ENCODE assay signal across 11 cellular contexts in genomic region chr11:64267207-64267945, GRCh38. TPM values are rescaled to one million over a fixed set of nuclear protein-coding genes. Genes with fewer than 3 reads are reported as not detected.
DNase-seq lines count a peak whose midpoint lies in the region; ATAC-seq and TF ChIP-seq lines count a peak whose summit lies in the region.
"Had no signal": no experiment of that assay in that cellular context is flagged by ENCODE, and none has a peak within 500 bp of the region (broad histone marks: within the 10 kb centered on the region; RNA-seq: fewer than 3 reads in every experiment).

No MANE protein-coding gene starts in this region.

- no peak for TF ChIP-seq CTCF in uterus (IDR thresholded peaks at IDR 0.05)

- no peaks in the 10 kb centered on the region for H3K9me3 Mint-ChIP-seq in naive B cell

- no peaks in the 10 kb centered on the region for H3K27me3 ChIP-seq in uterus

- no peaks in the 10 kb centered on the region for H3K27me3 Mint-ChIP-seq in naive B cell

- DNase-seq in left cardiac atrium (peak; percentile 64), Right ventricle myocardium superior (no peak), caudate nucleus (lab: John Stamatoyannopoulos, UW) (no peak), naive B cell (no peak), uterus (no peak), C1 segment of cervical spinal cord (lab: John Stamatoyannopoulos, UW) (no peak), NCI-H128 (lab: John Stamatoyannopoulos, UW; ENCODE audit: unreplicated experiment) (no peak)
- DNase-seq: amniotic stem cell, hypothalamus, NCI-H1436 had no signal

- H3K4me3 ChIP-seq in uterus, result no peak overlapping the region

- H3K4me1 Mint-ChIP-seq in naive B cell, result peaks cover 22 to 36% (median 24%) of the 10 kb centered on the region in 3 donors

- H3K36me3 Mint-ChIP-seq in naive B cell, result no peaks in the 10 kb centered on the region

- intact Hi-C loops in left cardiac atrium (cut with DNase I), result no loop called here
- intact Hi-C loops in Right ventricle myocardium superior (cut with DNase I), result no loop called here
- intact Hi-C loops in uterus (cut with DNase I; ENCODE audit: low total_unique reads), result no loop called here

- peak overlapping the region; percentile 97 for H3K27ac ChIP-seq in caudate nucleus (ENCODE audit: low read depth, low read length)
- peak overlapping the region; percentile 91 to 97 for H3K27ac ChIP-seq in uterus

- ATAC-seq in left cardiac atrium (no peak), Right ventricle myocardium superior (ENCODE audit: poor library complexity) (no peak), naive B cell (ENCODE audit: low read depth in 2 of 2) (no peak), GM18511 (IDR thresholded peaks at IDR 0.05; ENCODE audit: unreplicated experiment) (no peak)

- H3K4me3 Mint-ChIP-seq in naive B cell, result peak overlapping the region in 6 of 8 donors; percentile 39 to 97 (median 66)

- H3K9me3 ChIP-seq in uterus, result no peaks in the 10 kb centered on the region

- no peaks in the 10 kb centered on the region for H3K36me3 ChIP-seq in uterus

- peak overlapping the region in 1 of 6 donors; percentile 95 for H3K27ac Mint-ChIP-seq in naive B cell

- peaks cover 0 to 11% of the 10 kb centered on the region in 2 donors for H3K4me1 ChIP-seq in uterus

- no peak for TF ChIP-seq POLR2A in uterus (IDR thresholded peaks at IDR 0.05)

RNA-seq across cellular contexts. Expression of gene PLCB3, which starts 16.0 kb away (rescaled TPM):
- total RNA-seq in left cardiac atrium, result 10 to 100 TPM; 13.6 to 14.4 TPM
- total RNA-seq in Right ventricle myocardium superior, result 11.3 TPM
- under 1 TPM in 5 of 6 donors, not detected in 1; 0.12 to 0.55 (median 0.21) TPM for polyA plus RNA-seq in naive B cell (ENCODE audit: low read depth in 6 of 6)
- total RNA-seq in uterus, result 10 to 100 TPM in 3 of 4 donors, 1 to 10 TPM in 1; 10.0 to 39.5 (median 21.8) TPM

RNA-seq across cellular contexts. Expression of gene BAD, which starts 17.1 kb away (rescaled TPM):
- 10 to 100 TPM; 68.9 to 96.3 TPM for total RNA-seq in left cardiac atrium
- 90.1 TPM for total RNA-seq in Right ventricle myocardium superior
- polyA plus RNA-seq in naive B cell (ENCODE audit: low read depth in 6 of 6), result 10 to 100 TPM; 45.5 to 72.8 (median 52.8) TPM
- 10 to 100 TPM; 54.8 to 72.9 (median 62.0) TPM for total RNA-seq in uterus

RNA-seq across cellular contexts. Expression of gene GPR137, which starts 18.3 kb away (rescaled TPM):
- total RNA-seq in left cardiac atrium, result 10 to 100 TPM; 31.6 to 32.6 TPM
- 28.5 TPM for total RNA-seq in Right ventricle myocardium superior
- polyA plus RNA-seq in naive B cell (ENCODE audit: low read depth in 6 of 6), result 10 to 100 TPM; 17.3 to 35.5 (median 21.0) TPM
- total RNA-seq in uterus, result 10 to 100 TPM in 2 of 4 donors, 1 to 10 TPM in 1, under 1 TPM in 1; 0.51 to 32.3 (median 10.6) TPM

RNA-seq across cellular contexts. Expression of gene PPP1R14B, which starts 20.6 kb away (rescaled TPM):
- total RNA-seq in left cardiac atrium, result 100 to 1,000 TPM; 122 to 135 TPM
- 123 TPM for total RNA-seq in Right ventricle myocardium superior
- polyA plus RNA-seq in naive B cell (ENCODE audit: low read depth in 6 of 6), result 10 to 100 TPM; 21.2 to 49.9 (median 40.3) TPM
- 10 to 100 TPM in 3 of 4 donors, 1 to 10 TPM in 1; 9.5 to 63.4 (median 28.3) TPM for total RNA-seq in uterus

RNA-seq across cellular contexts. Expression of gene KCNK4, which starts 23.7 kb away (rescaled TPM):
- total RNA-seq in left cardiac atrium, result under 1 TPM in 1 of 2 donors, not detected in 1; 0.13 TPM
- not detected for total RNA-seq in Right ventricle myocardium superior
- polyA plus RNA-seq in naive B cell (ENCODE audit: low read depth in 6 of 6), result not detected
- total RNA-seq in uterus, result under 1 TPM in 2 of 4 donors, not detected in 2; 0.61 to 0.76 TPM
